Comparison of ENCODE assay signal across 17 cellular contexts in the genomic region with DNA sequence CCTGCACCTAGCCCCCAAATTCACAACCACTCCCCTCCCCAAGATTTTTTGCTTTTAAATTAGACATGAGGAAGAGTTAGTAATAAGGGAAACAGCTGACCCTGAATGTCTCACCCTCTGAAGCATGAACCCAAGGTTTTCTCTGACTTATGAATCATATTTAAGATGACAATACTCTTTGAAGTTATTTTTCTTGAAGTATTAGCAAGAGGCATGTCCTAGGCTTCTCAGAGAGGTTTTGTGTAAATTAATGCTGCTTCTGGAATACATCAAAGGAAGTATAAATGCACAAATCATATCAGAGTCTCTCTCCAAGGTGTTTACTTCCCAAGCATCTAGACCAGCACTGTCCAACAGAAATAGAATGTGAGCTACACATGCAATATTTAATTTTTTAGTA.
A peak's percentile ranks its signal among the peaks of the same experiment; 100 is the strongest.
DNase-seq lines count a peak whose midpoint lies in the region; TF ChIP-seq lines count a peak whose summit lies in the region.
"Had no signal": no experiment of that assay in that cellular context is flagged by ENCODE, and none has a peak within 500 bp of the region (broad histone marks: within the 10 kb centered on the region; RNA-seq: fewer than 3 reads in every experiment).

No MANE protein-coding gene starts in this region.

- in situ Hi-C loops in GM23248 (cut with MboI), result no loop called here

- TF ChIP-seq RAD21 in SK-N-SH (IDR thresholded peaks at IDR 0.05; ENCODE audit: low read length), result no peak

- no peaks in the 10 kb centered on the region for H3K79me2 ChIP-seq in GM23248 (ENCODE audit: insufficient read depth)
- H3K79me2 ChIP-seq in SK-N-SH (ENCODE audit: insufficient read depth), result no peaks in the 10 kb centered on the region
- no peaks in the 10 kb centered on the region for H3K79me2 ChIP-seq in fibroblast of lung (ENCODE audit: control insufficient read depth, insufficient read depth, low read length)
- H3K79me2 ChIP-seq in Karpas-422 (ENCODE audit: low read length), result no peaks in the 10 kb centered on the region

- no peak overlapping the region for H2AFZ ChIP-seq in GM23248
- no peak overlapping the region for H2AFZ ChIP-seq in SK-N-SH (ENCODE audit: low read depth)
- H2AFZ ChIP-seq in fibroblast of lung (ENCODE audit: low read length), result no peak overlapping the region
- H2AFZ ChIP-seq in Karpas-422 (ENCODE audit: low read length), result no peak overlapping the region

- H3K27me3 ChIP-seq in GM23248 (replicated peaks; ENCODE audit: insufficient read depth) (no peaks in the 10 kb centered on the region), SK-N-SH (ENCODE audit: insufficient read depth) (no peaks in the 10 kb centered on the region), fibroblast of lung (ENCODE audit: control insufficient read depth, insufficient read depth, low read length) (no peaks in the 10 kb centered on the region), rectal smooth muscle tissue (ENCODE audit: control insufficient read depth, insufficient read depth, low read length) (no peaks in the 10 kb centered on the region), H7 (ENCODE audit: control insufficient read depth, insufficient read depth, low read length) (no peaks in the 10 kb centered on the region), Karpas-422 (ENCODE audit: low read length) (no peaks in the 10 kb centered on the region)
- H3K27me3 ChIP-seq: BE2C, stomach had no signal

- TF ChIP-seq CTCF in SK-N-SH (IDR thresholded peaks at IDR 0.05), result no peak
- no peak for TF ChIP-seq CTCF in fibroblast of lung (conservative IDR thresholded peaks at IDR 0.05 in 1 of 2, IDR thresholded peaks at IDR 0.05 in 1 of 2; ENCODE audit: low read depth in 1 of 2, low read length in 2 of 2)

- H3K36me3 ChIP-seq in GM23248 (ENCODE audit: low read depth), result no peaks in the 10 kb centered on the region
- no peaks in the 10 kb centered on the region for H3K36me3 ChIP-seq in SK-N-SH (replicated peaks in 1 of 2; ENCODE audit: control insufficient read depth in 1 of 2, insufficient read depth in 2 of 2, low read length in 1 of 2)
- H3K36me3 ChIP-seq in fibroblast of lung (ENCODE audit: control insufficient read depth, insufficient read depth, low read length), result no peaks in the 10 kb centered on the region
- no peaks in the 10 kb centered on the region for H3K36me3 ChIP-seq in rectal smooth muscle tissue (ENCODE audit: control insufficient read depth, insufficient read depth, low read length)
- H3K36me3 ChIP-seq in H7 (replicated peaks; ENCODE audit: control insufficient read depth, insufficient read depth, low read length), result no peaks in the 10 kb centered on the region
- no peaks in the 10 kb centered on the region for H3K36me3 ChIP-seq in Karpas-422 (ENCODE audit: insufficient read depth, low read length)
- H3K36me3 ChIP-seq: BE2C, prostate gland, stomach had no signal

- CTCF ChIA-PET in SK-N-SH (lab: Yijun Ruan, JAX), result interaction anchor here (1.0 to 2.0 kb wide), 2 partner anchors 12 to 36 kb away, joined by 3 to 9 read pairs; no protein-coding TSS in a partner anchor

- peaks cover 38% of the 10 kb centered on the region for H3K4me1 ChIP-seq in GM23248 (ENCODE audit: insufficient read depth)
- peaks cover 0 to 16% of the 10 kb centered on the region in 2 experiments; a peak in 2 of 4 replicates for H3K4me1 ChIP-seq in SK-N-SH (ENCODE audit: control insufficient read depth in 1 of 2, insufficient read depth in 2 of 2, low read depth in 1 of 2, low read length in 1 of 2)
- peaks cover 25% of the 10 kb centered on the region for H3K4me1 ChIP-seq in fibroblast of lung (ENCODE audit: control insufficient read depth, extremely low read depth, insufficient read depth, low read length)
- peaks cover 10% of the 10 kb centered on the region for H3K4me1 ChIP-seq in rectal smooth muscle tissue (ENCODE audit: control insufficient read depth, insufficient read depth, low read length)
- no peaks in the 10 kb centered on the region for H3K4me1 ChIP-seq in Karpas-422 (ENCODE audit: low read length)
- H3K4me1 ChIP-seq: BE2C, prostate gland had no signal

- peaks cover 26% of the 10 kb centered on the region for H3F3A ChIP-seq in GM23248 (ENCODE audit: insufficient read depth)
- peaks cover 9% of the 10 kb centered on the region for H3F3A ChIP-seq in SK-N-SH (replicated peaks; ENCODE audit: insufficient read depth)

- H3K4me2 ChIP-seq in GM23248 (ENCODE audit: unreplicated experiment), result peak overlapping the region; percentile 30
- peak overlapping the region; percentile 25; the same call in 1 of the 2 replicates for H3K4me2 ChIP-seq in SK-N-SH
- no peak overlapping the region for H3K4me2 ChIP-seq in fibroblast of lung (ENCODE audit: extremely low read depth, insufficient read depth, low read length)
- H3K4me2 ChIP-seq in Karpas-422 (ENCODE audit: low read depth, low read length, poor library complexity, severe bottlenecking), result no peak overlapping the region

- DNase-seq in GM23248 (peak; percentile 79), SK-N-SH (no peak), fibroblast of lung (ENCODE audit: low read depth in 2 of 2) (peak; percentile 53 to 78), H7 (no peak), NCI-H2029 (lab: John Stamatoyannopoulos, UW) (no peak), dedifferentiated amniotic fluid mesenchymal stem cell (ENCODE audit: extremely low spot score) (no peak), Karpas-422 (no peak)
- DNase-seq: activated CD4-positive, alpha-beta T cell treated with anti-CD3 and anti-CD28 coated beads, Interleukin-2, amount 10 ng/mL, durations not matched to agents 24 days and 14 days; activated naive CD4-positive, alpha-beta T cell treated with anti-CD3 and anti-CD28 coated beads, Interleukin-2, amount 50 U/mL, for 16 hours; BE2C; caudate nucleus; hippocampal formation; stimulated activated CD4-positive, alpha-beta T cell treated with anti-CD3 and anti-CD28 coated beads, Interleukin-15, amount 100 ng/mL, for 24 hours; stomach had no signal

- POLR2A ChIA-PET in SK-N-SH (lab: Yijun Ruan, JAX), result no interaction called here

- H3K9ac ChIP-seq in GM23248, result no peak overlapping the region
- no peak overlapping the region for H3K9ac ChIP-seq in SK-N-SH
- H3K9ac ChIP-seq in fibroblast of lung (ENCODE audit: insufficient read depth, low read length), result no peak overlapping the region
- no peak overlapping the region for H3K9ac ChIP-seq in rectal smooth muscle tissue (ENCODE audit: low read length)
- H3K9ac ChIP-seq in Karpas-422 (ENCODE audit: low read length), result no peak overlapping the region

- H3K9me3 ChIP-seq in GM23248 (ENCODE audit: low read depth), result no peaks in the 10 kb centered on the region
- H3K9me3 ChIP-seq in SK-N-SH, result no peaks in the 10 kb centered on the region
- no peaks in the 10 kb centered on the region for H3K9me3 ChIP-seq in fibroblast of lung (ENCODE audit: control insufficient read depth, insufficient read depth, low read depth, low read length)
- H3K9me3 ChIP-seq in Karpas-422 (ENCODE audit: low read length), result no peaks in the 10 kb centered on the region
- H3K9me3 ChIP-seq: BE2C, prostate gland, stomach had no signal

- TF ChIP-seq EP300 in SK-N-SH (IDR thresholded peaks at IDR 0.05; ENCODE audit: borderline replicate concordance in 1 of 2, low read depth in 1 of 2, low read length in 1 of 2), result peak in 1 of 2 experiments; percentile 51; a peak in 1 of 4 replicates

- H3K9me2 ChIP-seq in GM23248 (ENCODE audit: insufficient read depth), result no peaks in the 10 kb centered on the region
- H3K9me2 ChIP-seq in SK-N-SH, result no peaks in the 10 kb centered on the region
- H3K9me2 ChIP-seq in Karpas-422 (replicated peaks; ENCODE audit: insufficient read depth, low read length), result no peaks in the 10 kb centered on the region; the same call in 1 of the 2 replicates

- H3K4me3 ChIP-seq in GM23248 (no peak overlapping the region), SK-N-SH (ENCODE audit: low read depth in 2 of 2, low read length in 1 of 2) (no peak overlapping the region), fibroblast of lung (replicated peaks in 1 of 4; ENCODE audit: control extremely low read depth in 1 of 4, insufficient read depth in 1 of 4, low read depth in 3 of 4, low read length in 4 of 4) (no peak overlapping the region), rectal smooth muscle tissue (ENCODE audit: low read length) (no peak overlapping the region), H7 (ENCODE audit: insufficient read depth, low read depth, low read length) (no peak overlapping the region), Karpas-422 (ENCODE audit: low read length) (no peak overlapping the region)
- H3K4me3 ChIP-seq: prostate gland, stomach had no signal

- H4K20me1 ChIP-seq in GM23248 (ENCODE audit: insufficient read depth), result no peaks in the 10 kb centered on the region
- no peaks in the 10 kb centered on the region for H4K20me1 ChIP-seq in SK-N-SH (ENCODE audit: insufficient read depth)
- no peaks in the 10 kb centered on the region for H4K20me1 ChIP-seq in fibroblast of lung (ENCODE audit: control insufficient read depth, extremely low read depth, insufficient read depth, low read length)
- H4K20me1 ChIP-seq in Karpas-422 (ENCODE audit: insufficient read depth, low read depth, low read length), result no peaks in the 10 kb centered on the region

- H3K27ac ChIP-seq in GM23248 (peak overlapping the region; percentile 37), SK-N-SH (ENCODE audit: low read depth in 2 of 2, low read length in 1 of 2) (peak overlapping the region in 1 of 2 experiments; percentile 78; a peak in 2 of 4 replicates), fibroblast of lung (ENCODE audit: insufficient read depth, low read length) (peak overlapping the region; percentile 44), rectal smooth muscle tissue (ENCODE audit: low read depth, low read length) (peak overlapping the region; percentile 44), Karpas-422 (ENCODE audit: low read length) (no peak overlapping the region)
- H3K27ac ChIP-seq: HL-60, prostate gland, stomach had no signal

TF ChIP-seq in SK-N-SH, 30 proteins besides CTCF, POLR2A, EP300 and RAD21 (continues in another document):
- TF ChIP-seq IRF3 (IDR thresholded peaks at IDR 0.05; ENCODE audit: low read depth, low read length), result no peak
- no peak for TF ChIP-seq GABPA (IDR thresholded peaks at IDR 0.05; ENCODE audit: low read depth)
- TF ChIP-seq TCF12 (IDR thresholded peaks at IDR 0.05), result peak; percentile 57

Comparison
In these comparisons a context has a peak if more than half of its experiments do, and no peak if none do; other contexts are left out.
1. DNase-seq: peak in GM23248 (single experiment) and fibroblast of lung (2 of 2); none in SK-N-SH (single experiment), H7 (single experiment), NCI-H2029 (single experiment), dedifferentiated amniotic fluid mesenchymal stem cell (single experiment) and Karpas-422 (single experiment).
2. H3K4me2 ChIP-seq: peak in GM23248 (single experiment) and SK-N-SH (single experiment); none in fibroblast of lung (single experiment) and Karpas-422 (single experiment).